Comparison of ENCODE assay signal across 17 cellular contexts in the genomic region with DNA sequence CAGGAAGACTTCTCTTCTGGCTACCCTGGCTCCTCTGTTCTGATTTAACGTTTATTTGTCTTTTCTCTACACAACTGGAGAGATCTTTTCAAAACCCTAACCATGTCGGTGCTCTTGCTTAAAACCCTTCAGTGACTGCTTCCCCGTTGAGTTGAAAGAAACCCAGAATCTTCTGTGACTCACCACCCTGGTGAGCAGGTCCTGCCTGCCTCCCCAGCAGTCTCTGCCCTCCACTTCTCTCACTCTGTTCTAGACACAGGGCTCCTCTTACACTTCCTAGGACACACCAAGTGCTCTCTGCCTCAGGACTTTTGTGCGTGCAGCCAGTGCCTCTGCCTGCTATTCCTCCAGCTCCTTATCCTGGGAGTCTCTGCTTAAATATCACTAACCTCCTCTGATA.
"Had no signal": no experiment of that assay in that cellular context is flagged by ENCODE, and none has a peak within 500 bp of the region (broad histone marks: within the 10 kb centered on the region; RNA-seq: fewer than 3 reads in every experiment).

No MANE protein-coding gene starts in this region.

- H3K4me1 Mint-ChIP-seq: activated CD4-positive, alpha-beta T cell treated with anti-CD3 and anti-CD28 coated beads for 36 hours; activated CD8-positive, alpha-beta memory T cell treated with anti-CD3 and anti-CD28 coated beads, Interleukin-2, amount 10 ng/mL, durations not matched to agents 7 days and 5 days; activated naive CD4-positive, alpha-beta T cell treated with anti-CD3 and anti-CD28 coated beads, Interleukin-2, amount 10 ng/mL, durations not matched to agents 7 days and 5 days; memory B cell; naive thymus-derived CD4-positive, alpha-beta T cell; stimulated activated memory B cell treated with anti-CD40 and anti-IgM and Interleukin-4, amounts not matched to agents 10 μg/mL and 1 μg/mL and 100 μg/mL, for 72 hours; T-cell had no signal

- DNase-seq: activated CD4-positive, alpha-beta memory T cell treated with anti-CD3 and anti-CD28 coated beads for 36 hours; activated CD4-positive, alpha-beta T cell treated with anti-CD3 and anti-CD28 coated beads for 36 hours; activated CD8-positive, alpha-beta memory T cell treated with anti-CD3 and anti-CD28 coated beads, Interleukin-2, amount 10 ng/mL, durations not matched to agents 7 days and 5 days; activated naive CD4-positive, alpha-beta T cell treated with anti-CD3 and anti-CD28 coated beads, Interleukin-2, amount 10 ng/mL, durations not matched to agents 7 days and 5 days; activated T-cell treated with anti-CD3 and anti-CD28 coated beads, Interleukin-2, amount 50 U/mL, for 1 hour; adrenal gland; caudate nucleus; mucosa of descending colon; naive thymus-derived CD4-positive, alpha-beta T cell; stimulated activated CD4-positive, alpha-beta T cell treated with anti-CD3 and anti-CD28 coated beads, Interleukin-2, amount 100 ng/mL, for 48 hours; T-cell; WERI-Rb-1 had no signal

- H3K27ac Mint-ChIP-seq: activated CD4-positive, alpha-beta memory T cell treated with anti-CD3 and anti-CD28 coated beads for 36 hours; activated CD4-positive, alpha-beta T cell treated with anti-CD3 and anti-CD28 coated beads for 36 hours; activated CD8-positive, alpha-beta memory T cell treated with anti-CD3 and anti-CD28 coated beads, Interleukin-2, amount 10 ng/mL, durations not matched to agents 7 days and 5 days; activated naive CD4-positive, alpha-beta T cell treated with anti-CD3 and anti-CD28 coated beads, Interleukin-2, amount 10 ng/mL, durations not matched to agents 7 days and 5 days; activated T-helper 2 cell treated with anti-CD3 and anti-CD28 coated beads, Interferon-gamma antibody, Interleukin-2, Interleukin-4, amounts not matched to agents 10 μg/mL and 5 μg/mL and 100 μg/mL, durations not matched to agents 14 hours and 24 hours and 36 hours; memory B cell; stimulated activated memory B cell treated with anti-CD40 and anti-IgM and Interleukin-4, amounts not matched to agents 10 μg/mL and 1 μg/mL and 100 μg/mL, for 72 hours; T-cell had no signal

- H3K27me3 Mint-ChIP-seq: activated CD8-positive, alpha-beta memory T cell treated with anti-CD3 and anti-CD28 coated beads, Interleukin-2, amount 10 ng/mL, durations not matched to agents 7 days and 5 days had no signal

- H3K4me3 Mint-ChIP-seq: activated CD4-positive, alpha-beta memory T cell treated with anti-CD3 and anti-CD28 coated beads for 36 hours; activated CD4-positive, alpha-beta T cell treated with anti-CD3 and anti-CD28 coated beads for 36 hours; activated CD8-positive, alpha-beta memory T cell treated with anti-CD3 and anti-CD28 coated beads, Interleukin-2, amount 10 ng/mL, durations not matched to agents 7 days and 5 days; activated naive CD4-positive, alpha-beta T cell treated with anti-CD3 and anti-CD28 coated beads, Interleukin-2, amount 10 ng/mL, durations not matched to agents 7 days and 5 days; memory B cell; naive thymus-derived CD4-positive, alpha-beta T cell; stimulated activated memory B cell treated with anti-CD40 and anti-IgM and Interleukin-4, amounts not matched to agents 10 μg/mL and 1 μg/mL and 100 μg/mL, for 72 hours; T-cell had no signal

- ATAC-seq: activated CD4-positive, alpha-beta T cell treated with anti-CD3 and anti-CD28 coated beads for 36 hours; activated CD8-positive, alpha-beta memory T cell treated with anti-CD3 and anti-CD28 coated beads, Interleukin-2, amount 10 ng/mL, durations not matched to agents 7 days and 5 days; left lobe of liver; mucosa of descending colon; naive thymus-derived CD4-positive, alpha-beta T cell; stimulated activated memory B cell treated with anti-CD40 and anti-IgM and Interleukin-4, amounts not matched to agents 10 μg/mL and 1 μg/mL and 100 μg/mL, for 72 hours had no signal

- H3K27me3 ChIP-seq: adrenal gland had no signal

- H3K27ac ChIP-seq: adrenal gland, coronary artery, WERI-Rb-1 had no signal

- H3K36me3 Mint-ChIP-seq: activated CD4-positive, alpha-beta memory T cell treated with anti-CD3 and anti-CD28 coated beads for 36 hours; activated naive CD4-positive, alpha-beta T cell treated with anti-CD3 and anti-CD28 coated beads, Interleukin-2, amount 10 ng/mL, durations not matched to agents 7 days and 5 days; T-cell had no signal

- H3K36me3 ChIP-seq: adrenal gland, WERI-Rb-1 had no signal

- H3K4me3 ChIP-seq: adrenal gland, coronary artery, mucosa of descending colon had no signal

- H3K9me3 ChIP-seq: adrenal gland, mucosa of descending colon had no signal

- H3K4me1 ChIP-seq: adrenal gland had no signal

- H3K9me3 Mint-ChIP-seq: activated naive CD4-positive, alpha-beta T cell treated with anti-CD3 and anti-CD28 coated beads, Interleukin-2, amount 10 ng/mL, durations not matched to agents 7 days and 5 days had no signal
